ENCODE assay signal across 14 cellular contexts in the genomic region with DNA sequence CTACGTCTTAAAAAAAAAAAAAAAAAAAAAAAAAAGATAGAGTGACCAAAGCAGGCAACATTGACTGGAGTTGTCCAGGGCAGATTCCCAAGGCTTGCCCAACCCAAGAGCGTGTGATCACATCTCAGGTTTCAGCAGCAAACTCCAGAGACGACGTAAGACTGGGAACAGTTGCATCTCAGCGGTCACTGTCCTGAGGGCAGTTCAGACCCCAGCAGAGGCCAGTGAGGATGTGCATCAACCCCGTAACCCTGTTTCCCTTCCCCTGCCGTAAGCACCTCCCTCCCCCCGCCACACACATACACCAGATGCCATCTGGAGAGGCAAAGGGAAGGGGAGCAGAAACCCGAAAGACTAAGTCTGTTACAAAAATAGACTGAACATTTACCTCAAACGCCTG. TPM values are rescaled to one million over a fixed set of nuclear protein-coding genes. Genes with fewer than 3 reads are reported as not detected.
DNase-seq lines count a peak whose midpoint lies in the region; ATAC-seq and TF ChIP-seq lines count a peak whose summit lies in the region.
"Had no signal": no experiment of that assay in that cellular context is flagged by ENCODE, and none has a peak within 500 bp of the region (broad histone marks: within the 10 kb centered on the region; RNA-seq: fewer than 3 reads in every experiment).

No MANE protein-coding gene starts in this region.

- peaks cover 4% of the 10 kb centered on the region for H3K9me3 Mint-ChIP-seq in neural progenitor cell
- H3K9me3 Mint-ChIP-seq: activated naive CD8-positive, alpha-beta T cell treated with anti-CD3 and anti-CD28 coated beads, Interleukin-2, amount 10 ng/mL, durations not matched to agents 7 days and 5 days; T-helper 2 cell treated with Interferon-gamma antibody and Interleukin-4, amounts not matched to agents 5 μg/mL and 100 μg/mL, for 36 hours had no signal

- H3K9me3 ChIP-seq in right atrium auricular region (no peaks in the 10 kb centered on the region), esophagus (ENCODE audit: control insufficient read depth in 2 of 2, insufficient read depth in 1 of 2, low read depth in 1 of 2, low read length in 1 of 2) (no peaks in the 10 kb centered on the region), neural progenitor cell (ENCODE audit: low read depth) (no peaks in the 10 kb centered on the region), mucosa of descending colon (no peaks in the 10 kb centered on the region)
- H3K9me3 ChIP-seq: uterus had no signal

- no peak overlapping the region for H3K4me3 ChIP-seq in right atrium auricular region
- H3K4me3 ChIP-seq in esophagus (ENCODE audit: low read depth in 1 of 2, low read length in 2 of 2), result no peak overlapping the region
- no peak overlapping the region for H3K4me3 ChIP-seq in neural progenitor cell
- no peak overlapping the region for H3K4me3 ChIP-seq in mucosa of descending colon
- H3K4me3 ChIP-seq: uterus had no signal

- H3K27me3 Mint-ChIP-seq in neural progenitor cell (ENCODE audit: insufficient read depth, low read depth), result peaks cover 7% of the 10 kb centered on the region

- no peaks in the 10 kb centered on the region for H3K36me3 ChIP-seq in right atrium auricular region
- no peaks in the 10 kb centered on the region for H3K36me3 ChIP-seq in esophagus (ENCODE audit: control insufficient read depth in 2 of 2, insufficient read depth in 2 of 2, low read length in 1 of 2)
- H3K36me3 ChIP-seq in neural progenitor cell, result no peaks in the 10 kb centered on the region
- H3K36me3 ChIP-seq in mucosa of descending colon (ENCODE audit: low read depth), result no peaks in the 10 kb centered on the region
- H3K36me3 ChIP-seq: uterus had no signal

- no peaks in the 10 kb centered on the region for H3K79me2 ChIP-seq in neural progenitor cell (ENCODE audit: low read depth)

- no peaks in the 10 kb centered on the region for H4K20me1 ChIP-seq in neural progenitor cell (ENCODE audit: low read depth)

- intact Hi-C loops in Right ventricle myocardium inferior (cut with DNase I), result no loop called here
- intact Hi-C loops in mucosa of descending colon (cut with DNase I, micrococcal nuclease), result no loop called here

- H3K4me3 Mint-ChIP-seq in neural progenitor cell, result peak overlapping the region; percentile 48
- H3K4me3 Mint-ChIP-seq: activated naive CD8-positive, alpha-beta T cell treated with anti-CD3 and anti-CD28 coated beads, Interleukin-2, amount 10 ng/mL, durations not matched to agents 7 days and 5 days; T-helper 2 cell treated with Interferon-gamma antibody and Interleukin-4, amounts not matched to agents 5 μg/mL and 100 μg/mL, for 36 hours had no signal

- H3K4me1 Mint-ChIP-seq in neural progenitor cell, result peaks cover 30% of the 10 kb centered on the region

- no peaks in the 10 kb centered on the region for H3K36me3 Mint-ChIP-seq in neural progenitor cell
- H3K36me3 Mint-ChIP-seq: activated naive CD8-positive, alpha-beta T cell treated with anti-CD3 and anti-CD28 coated beads, Interleukin-2, amount 10 ng/mL, durations not matched to agents 7 days and 5 days had no signal

- H3K4me2 ChIP-seq in neural progenitor cell, result no peak overlapping the region

- H3K27me3 ChIP-seq in right atrium auricular region, result no peaks in the 10 kb centered on the region
- no peaks in the 10 kb centered on the region for H3K27me3 ChIP-seq in esophagus (ENCODE audit: control insufficient read depth in 1 of 2, insufficient read depth in 2 of 2, low read length in 2 of 2)
- H3K27me3 ChIP-seq in neural progenitor cell, result no peaks in the 10 kb centered on the region
- H3K27me3 ChIP-seq: uterus had no signal

- peak overlapping the region; percentile 42 for H2AFZ ChIP-seq in neural progenitor cell (replicated peaks)

- H3K27ac Mint-ChIP-seq in neural progenitor cell, result peak overlapping the region; percentile 70
- H3K27ac Mint-ChIP-seq: activated naive CD8-positive, alpha-beta T cell treated with anti-CD3 and anti-CD28 coated beads, Interleukin-2, amount 10 ng/mL, durations not matched to agents 7 days and 5 days; T-helper 2 cell treated with Interferon-gamma antibody and Interleukin-4, amounts not matched to agents 5 μg/mL and 100 μg/mL, for 36 hours had no signal

- TF ChIP-seq CTCF in right atrium auricular region (IDR thresholded peaks at IDR 0.05) (no peak), neural progenitor cell (IDR thresholded peaks at IDR 0.05) (no peak), mucosa of descending colon (IDR thresholded peaks at IDR 0.05) (no peak)

- H3K4me1 ChIP-seq in right atrium auricular region (no peaks in the 10 kb centered on the region), esophagus (ENCODE audit: control insufficient read depth in 2 of 2, insufficient read depth in 2 of 2, low read length in 1 of 2) (no peaks in the 10 kb centered on the region), neural progenitor cell (peaks cover 6% of the 10 kb centered on the region), mucosa of descending colon (ENCODE audit: low read depth) (no peaks in the 10 kb centered on the region)
- H3K4me1 ChIP-seq: uterus had no signal

- H3K27ac ChIP-seq in right atrium auricular region (peak overlapping the region; percentile 33 to 53), esophagus (ENCODE audit: low read depth in 2 of 2, low read length in 1 of 2) (peak overlapping the region; percentile 2 to 3), neural progenitor cell (no peak overlapping the region)

- H3K9ac ChIP-seq in neural progenitor cell, result no peak overlapping the region

- DNase-seq in right atrium auricular region (ENCODE audit: low spot score), result no peak
- DNase-seq in Right ventricle myocardium inferior (ENCODE audit: missing footprints), result no peak
- DNase-seq in neural progenitor cell (ENCODE audit: low spot score), result peak; percentile 11
- no peak for DNase-seq in SHP77 (lab: John Stamatoyannopoulos, UW)
- DNase-seq in mucosa of descending colon, result no peak
- no peak for DNase-seq in activated CD8-positive, alpha-beta memory T cell treated with anti-CD3 and anti-CD28 coated beads, Interleukin-2, amount 50 U/mL, for 4 hours
- DNase-seq: activated CD8-positive, alpha-beta memory T cell treated with anti-CD3 and anti-CD28 coated beads for 24 hours; activated naive CD8-positive, alpha-beta T cell treated with anti-CD3 and anti-CD28 coated beads, Interleukin-2, amount 10 ng/mL, durations not matched to agents 7 days and 5 days; GF-D8; NCI-H1048 had no signal

- ATAC-seq in Right ventricle myocardium inferior (no peak), mucosa of descending colon (no peak), HG03565 (IDR thresholded peaks at IDR 0.05; ENCODE audit: unreplicated experiment) (no peak)

- peaks cover 8% of the 10 kb centered on the region for H3F3A ChIP-seq in neural progenitor cell (ENCODE audit: low read depth)

- WGBS in esophagus, 2 donors, result 70 to 75% methylated on average over 9 to 10 of the region's 10 CpGs

RNA-seq across cellular contexts. Expression of a gene that starts 19.3 kb away (rescaled TPM):
- total RNA-seq in right atrium auricular region (100 to 1,000 TPM; 101 to 188 TPM), Right ventricle myocardium inferior (650 TPM), neural progenitor cell (ENCODE audit: low replicate concordance) (75.4 and 89.9 TPM in 2 replicates), mucosa of descending colon (100 to 1,000 TPM; 225 to 404 (median 287) TPM)
- 100 to 1,000 TPM in 1 of 2 donors, 10 to 100 TPM in 1; 87.5 to 249 TPM for polyA plus RNA-seq in esophagus
